Comparison of ENCODE assay signal across 20 cellular contexts in genomic region chr22:33902073-33902472, GRCh38.
"Had no signal": no experiment of that assay in that cellular context is flagged by ENCODE, and none has a peak within 500 bp of the region (broad histone marks: within the 10 kb centered on the region; RNA-seq: fewer than 3 reads in every experiment).

No MANE protein-coding gene starts in this region.

- H3K4me3 ChIP-seq: SJSA1, SK-N-MC had no signal

- H3K27ac ChIP-seq: HL-60, SJSA1, SK-N-MC had no signal

- DNase-seq: KBM-7, MV-4-11, NCI-H1048, NCI-H1105, NCI-H1417 treated with DMSO at 0.1 percent for 48 hours, NCI-H146, NCI-H1694 treated with DMSO at 0.1 percent for 48 hours, NCI-H1930, NCI-H2081, NCI-H2107, NCI-H2227 treated with DMSO at 0.1 percent for 48 hours, NCI-H524, NCI-H526 treated with DMSO at 0.1 percent for 48 hours, NCI-H774, Right ventricle myocardium superior, RPMI8226, SIG-M5 had no signal

- H3K4me1 ChIP-seq: SJSA1 had no signal

- H3K27me3 ChIP-seq: SJSA1 had no signal

- H3K36me3 ChIP-seq: SJSA1 had no signal
